ENCODE assay signal across 9 cellular contexts in genomic region chr6:14664616-14665315, GRCh38.
DNase-seq lines count a peak whose midpoint lies in the region; ATAC-seq and TF ChIP-seq lines count a peak whose summit lies in the region.
"Had no signal": no experiment of that assay in that cellular context is flagged by ENCODE, and none has a peak within 500 bp of the region (broad histone marks: within the 10 kb centered on the region; RNA-seq: fewer than 3 reads in every experiment).

No MANE protein-coding gene starts in this region.

- no TSS peak for BruUV-seq in mammary epithelial cell (replicated peaks; lab: Mats Ljungman, UMichigan)

- ATAC-seq in HG02763 (IDR thresholded peaks at IDR 0.05; ENCODE audit: unreplicated experiment) (peak; percentile 13), activated B cell treated with CpG ODN at 0.5 μM for 24 hours (ENCODE audit: low read depth) (no peak), mucosa of descending colon (peak; percentile 43), HG02840 (IDR thresholded peaks at IDR 0.05; ENCODE audit: low FRiP score, unreplicated experiment) (no peak)

- no peak overlapping the region for H2AFZ ChIP-seq in mammary epithelial cell (ENCODE audit: low read depth, low read length)

- H3K27ac Mint-ChIP-seq in activated B cell treated with CpG ODN at 0.5 μM for 24 hours, result peak overlapping the region; percentile 83

- no peaks in the 10 kb centered on the region for H3K36me3 Mint-ChIP-seq in activated B cell treated with CpG ODN at 0.5 μM for 24 hours (ENCODE audit: low read depth)

- CTCF ChIA-PET in activated B cell treated with CpG ODN at 0.5 μM for 24 hours (lab: Charles Lee), result no interaction called here
- CTCF ChIA-PET in mammary epithelial cell (lab: Charles Lee; ENCODE audit: low non-redundant PET), result no interaction called here

- no peak overlapping the region for H3K9ac ChIP-seq in mammary epithelial cell (ENCODE audit: insufficient read depth, low read length)

- peaks cover 31% of the 10 kb centered on the region for H3K4me1 Mint-ChIP-seq in activated B cell treated with CpG ODN at 0.5 μM for 24 hours

- no peak overlapping the region for H3K4me2 ChIP-seq in mammary epithelial cell (ENCODE audit: insufficient read depth, low read depth, low read length)

- no peaks in the 10 kb centered on the region for H3K36me3 ChIP-seq in mucosa of descending colon (ENCODE audit: low read depth)
- H3K36me3 ChIP-seq in mammary epithelial cell (ENCODE audit: insufficient read depth, low read length), result no peaks in the 10 kb centered on the region

- DNase-seq in DMS153 (lab: John Stamatoyannopoulos, UW) (peak; percentile 34), DMS153 treated with DMSO at 0.1 percent for 48 hours (lab: John Stamatoyannopoulos, UW; ENCODE audit: unreplicated experiment) (no peak), activated B cell treated with CpG ODN at 0.5 μM for 24 hours (no peak), mucosa of descending colon (no peak), NCI-H2029 (lab: John Stamatoyannopoulos, UW) (no peak), mammary epithelial cell (no peak)
- DNase-seq: NCI-H510A treated with DMSO at 0.1 percent for 48 hours had no signal

- H3K9me3 Mint-ChIP-seq in activated B cell treated with CpG ODN at 0.5 μM for 24 hours, result no peaks in the 10 kb centered on the region

- H4K20me1 ChIP-seq in mammary epithelial cell (ENCODE audit: insufficient read depth, low read length), result no peaks in the 10 kb centered on the region

- no peaks in the 10 kb centered on the region for H3K79me2 ChIP-seq in mammary epithelial cell (ENCODE audit: insufficient read depth, low read length)

- no peak overlapping the region for H3K4me3 ChIP-seq in mucosa of descending colon
- H3K4me3 ChIP-seq in mammary epithelial cell (replicated peaks in 1 of 3; ENCODE audit: insufficient read depth in 1 of 3, low read depth in 2 of 3, low read length in 3 of 3), result no peak overlapping the region

- no peaks in the 10 kb centered on the region for H3K27me3 ChIP-seq in mammary epithelial cell (ENCODE audit: insufficient read depth, low read length)

- peak overlapping the region; percentile 42 for H3K4me3 Mint-ChIP-seq in activated B cell treated with CpG ODN at 0.5 μM for 24 hours

- TF ChIP-seq CTCF in activated B cell treated with CpG ODN at 0.5 μM for 24 hours (IDR thresholded peaks at IDR 0.05) (no peak), mucosa of descending colon (IDR thresholded peaks at IDR 0.05) (no peak), mammary epithelial cell (conservative IDR thresholded peaks at IDR 0.05 in 1 of 2, IDR thresholded peaks at IDR 0.05 in 1 of 2; ENCODE audit: extremely low read depth in 1 of 2, insufficient read depth in 1 of 2, low read depth in 1 of 2, low read length in 2 of 2) (no peak)

- H3K27me3 Mint-ChIP-seq in activated B cell treated with CpG ODN at 0.5 μM for 24 hours, result no peaks in the 10 kb centered on the region

- POLR2A ChIA-PET in activated B cell treated with CpG ODN at 0.5 μM for 24 hours (lab: Charles Lee), result interaction anchor here (1.3 kb wide), 1 partner anchor 25 kb away, joined by 4 read pairs; no protein-coding TSS in a partner anchor

- H3K9me3 ChIP-seq in mucosa of descending colon, result no peaks in the 10 kb centered on the region
- H3K9me3 ChIP-seq in mammary epithelial cell (replicated peaks; ENCODE audit: insufficient read depth, low read length), result no peaks in the 10 kb centered on the region

- 87% methylated on average over 10 of the region's 11 CpGs for WGBS in mammary epithelial cell (ENCODE audit: low coverage, missing lambda C conversion rate)

- H3K4me1 ChIP-seq in mucosa of descending colon (ENCODE audit: low read depth) (no peaks in the 10 kb centered on the region), mammary epithelial cell (ENCODE audit: insufficient read depth, low read length) (peaks cover 23% of the 10 kb centered on the region)

- in situ Hi-C loops in mammary epithelial cell (cut with MboI; ENCODE audit: low sequenced_read_pairs in 2 of 2), result no loop called here

- dilution Hi-C loops in mammary epithelial cell (cut with HindIII; ENCODE audit: low sequenced_read_pairs), result no loop called here

- intact Hi-C loops in activated B cell treated with CpG ODN at 0.5 μM for 24 hours (cut with micrococcal nuclease) (loop anchor here (5.0 kb wide), 3 partner anchors 213 to 583 kb away; partner anchors contain the start of gene JARID2), mucosa of descending colon (cut with DNase I, micrococcal nuclease) (no loop called here), mammary epithelial cell (cut with micrococcal nuclease) (loop anchor here (5.0 kb wide), 1 partner anchor 78 kb away; no protein-coding TSS in a partner anchor)

- H3K27ac ChIP-seq in mammary epithelial cell (ENCODE audit: insufficient read depth, low read depth, low read length), result no peak overlapping the region

Comparison
In these comparisons a context has a peak if more than half of its experiments do, and no peak if none do; other contexts are left out.
1. ATAC-seq: peak in HG02763 (single experiment) and mucosa of descending colon (single experiment); none in activated B cell treated with CpG ODN at 0.5 μM for 24 hours (single experiment) and HG02840 (single experiment).
2. intact Hi-C loops: an anchor here in activated B cell treated with CpG ODN at 0.5 μM for 24 hours (5.0 kb wide) and mammary epithelial cell (5.0 kb wide); none called in mucosa of descending colon.